ENCODE assay signal across 23 cellular contexts in genomic region chr1:19786988-19787423, GRCh38. TPM values are rescaled to one million over a fixed set of nuclear protein-coding genes. Genes with fewer than 3 reads are reported as not detected.
DNase-seq lines count a peak whose midpoint lies in the region; TF ChIP-seq lines count a peak whose summit lies in the region.
"Had no signal": no experiment of that assay in that cellular context is flagged by ENCODE, and none has a peak within 500 bp of the region (broad histone marks: within the 10 kb centered on the region; RNA-seq: fewer than 3 reads in every experiment).

No MANE protein-coding gene starts in this region.

- H3K4me3 Mint-ChIP-seq in nephron progenitor cell: no peak overlapping the region
- H3K4me3 Mint-ChIP-seq in chondrocyte (ENCODE audit: unreplicated experiment): no peak overlapping the region
- H3K4me3 Mint-ChIP-seq: CD14-positive monocyte had no signal

- no peaks in the 10 kb centered on the region for H3K79me2 ChIP-seq in PC-9 (ENCODE audit: low read depth)

- H3K4me2 ChIP-seq in PC-9: peak overlapping the region; percentile 38; the same call in 1 of the 2 replicates

- TF ChIP-seq POLR2A in suprapubic skin (IDR thresholded peaks at IDR 0.05): no peak

- TF ChIP-seq EP300 in suprapubic skin (IDR thresholded peaks at IDR 0.05): no peak

- H3K4me1 Mint-ChIP-seq in nephron progenitor cell (peaks cover 18% of the 10 kb centered on the region), chondrocyte (ENCODE audit: low read depth) (peaks cover 4% of the 10 kb centered on the region)

- no peak overlapping the region for H3K27ac ChIP-seq in PC-9
- peak overlapping the region; percentile 30 for H3K27ac ChIP-seq in suprapubic skin
- H3K27ac ChIP-seq: esophagus muscularis mucosa, left ventricle myocardium inferior, thoracic aorta had no signal

- POLR2A ChIA-PET in PC-9 (lab: Charles Lee; ENCODE audit: unreplicated experiment): interaction anchor here (0.6 kb wide), 2 partner anchors 38 to 82 kb away, joined by 4 to 19 read pairs; no protein-coding TSS in a partner anchor

- H3K36me3 Mint-ChIP-seq in nephron progenitor cell (ENCODE audit: low read depth) (no peaks in the 10 kb centered on the region), chondrocyte (ENCODE audit: low read depth) (peaks cover 17% of the 10 kb centered on the region)

- H3K27me3 ChIP-seq in PC-9 (ENCODE audit: insufficient read depth, low read depth) (no peaks in the 10 kb centered on the region), suprapubic skin (no peaks in the 10 kb centered on the region)
- H3K27me3 ChIP-seq: esophagus muscularis mucosa had no signal

- H3K9me3 Mint-ChIP-seq in nephron progenitor cell: no peaks in the 10 kb centered on the region
- H3K9me3 Mint-ChIP-seq in chondrocyte (ENCODE audit: low read depth): no peaks in the 10 kb centered on the region

- DNase-seq in HT-29 (ENCODE audit: low spot score) (peak; percentile 81), PC-9 (peak; percentile 48 to 54), iPS-NIHi7 (ENCODE audit: extremely low spot score) (peak; percentile 72), suprapubic skin (ENCODE audit: low spot score in 2 of 2) (no peak), nephron progenitor cell (no peak), anterior cingulate cortex (lab: John Stamatoyannopoulos, UW) (no peak), NCI-H187 (lab: John Stamatoyannopoulos, UW) (no peak), chondrocyte (ENCODE audit: low spot score) (no peak)
- DNase-seq: activated CD4-positive, alpha-beta T cell treated with anti-CD3 and anti-CD28 coated beads for 1 hour; activated CD8-positive, alpha-beta memory T cell treated with anti-CD3 and anti-CD28 coated beads, Interleukin-2, amount 50 U/mL, for 48 hours; activated naive CD4-positive, alpha-beta T cell treated with Interleukin-2 at 50 U/mL for 16 hours; cortex of kidney; glutamatergic neuron; left ventricle myocardium inferior; NCI-H2081 treated with DMSO at 0.1 percent for 48 hours; SHP77 treated with DMSO at 0.1 percent for 48 hours; stimulated activated CD4-positive, alpha-beta T cell treated with anti-CD3 and anti-CD28 coated beads, Interleukin-2, amount 100 ng/mL, for 48 hours; T-helper 2 cell had no signal

- H3K27ac Mint-ChIP-seq in nephron progenitor cell: no peak overlapping the region
- no peak overlapping the region for H3K27ac Mint-ChIP-seq in chondrocyte (ENCODE audit: unreplicated experiment)

- H3K27me3 Mint-ChIP-seq in nephron progenitor cell (ENCODE audit: low read depth, poor library complexity) (peaks cover 16% of the 10 kb centered on the region), chondrocyte (ENCODE audit: low read depth) (no peaks in the 10 kb centered on the region)

- H3K9me2 ChIP-seq in PC-9 (ENCODE audit: insufficient read depth): no peaks in the 10 kb centered on the region

- H3K9me3 ChIP-seq in PC-9 (ENCODE audit: insufficient read depth, low read depth): no peaks in the 10 kb centered on the region
- H3K9me3 ChIP-seq in suprapubic skin: no peaks in the 10 kb centered on the region
- H3K9me3 ChIP-seq: esophagus muscularis mucosa, left ventricle myocardium inferior, thoracic aorta had no signal

- no TSS peak for BruUV-seq in PC-9 (replicated peaks; lab: Mats Ljungman, UMichigan)

- H4K20me1 ChIP-seq in PC-9 (ENCODE audit: insufficient read depth): no peaks in the 10 kb centered on the region

- H3K36me3 ChIP-seq in PC-9 (ENCODE audit: low read depth): no peaks in the 10 kb centered on the region
- H3K36me3 ChIP-seq in suprapubic skin: peaks cover 44% of the 10 kb centered on the region

- no peak overlapping the region for H2AFZ ChIP-seq in PC-9

- CTCF ChIA-PET in PC-9 (lab: Charles Lee): no interaction called here

- 74% methylated on average over 9 of the region's 9 CpGs for WGBS in suprapubic skin

- peaks cover 9% of the 10 kb centered on the region for H3K4me1 ChIP-seq in PC-9 (replicated peaks; ENCODE audit: insufficient read depth)
- H3K4me1 ChIP-seq in suprapubic skin: no peaks in the 10 kb centered on the region
- H3K4me1 ChIP-seq: esophagus muscularis mucosa, left ventricle myocardium inferior had no signal

- TF ChIP-seq CTCF in PC-9 (conservative IDR thresholded peaks at IDR 0.05): no peak
- TF ChIP-seq CTCF in suprapubic skin (IDR thresholded peaks at IDR 0.05): no peak
- TF ChIP-seq CTCF in nephron progenitor cell (IDR thresholded peaks at IDR 0.05): no peak
- TF ChIP-seq CTCF in chondrocyte (IDR thresholded peaks at IDR 0.05): no peak

- intact Hi-C loops in PC-9 (cut with micrococcal nuclease; ENCODE audit: unreplicated experiment): no loop called here

- no peak overlapping the region for H3K4me3 ChIP-seq in PC-9
- H3K4me3 ChIP-seq in suprapubic skin: no peak overlapping the region
- H3K4me3 ChIP-seq: esophagus muscularis mucosa, left ventricle myocardium inferior, thoracic aorta had no signal

- H3F3A ChIP-seq in PC-9 (ENCODE audit: insufficient read depth, low read depth): no peaks in the 10 kb centered on the region

RNA-seq across cellular contexts. Expression of gene TMCO4, which starts 12.7 kb away (rescaled TPM):
- total RNA-seq in HT-29 (2014; rRNA removed; shearing (Covaris generic)): 23.8 and 26.8 TPM in 2 replicates
- total RNA-seq in PC-9 (2021) (22.6 and 22.7 TPM in 2 replicates), suprapubic skin (10 to 100 TPM; 11.6 to 23.8 (median 15.0) TPM), chondrocyte (8.0 to 10.0 TPM (median 8.3 TPM) in 3 replicates)

RNA-seq across cellular contexts. Expression of gene RNF186, which starts 28.1 kb away (rescaled TPM):
- total RNA-seq in HT-29 (2014; rRNA removed; shearing (Covaris generic)): not detected in 2 replicates
- total RNA-seq in PC-9 (2021) (not detected in 2 replicates), suprapubic skin (under 1 TPM in 1 of 4 donors, not detected in 3; 0.51 TPM), chondrocyte (not detected in 3 replicates)
- total RNA-seq: astrocyte, Daoy, esophagus muscularis mucosa, left ventricle myocardium inferior, thoracic aorta had no signal

Comparison
In these comparisons a context has a peak if more than half of its experiments do, and no peak if none do; other contexts are left out.
1. DNase-seq: peak in HT-29 (single experiment), PC-9 (2 of 2) and iPS-NIHi7 (single experiment); none in suprapubic skin (0 of 2), nephron progenitor cell (single experiment), anterior cingulate cortex (0 of 58), NCI-H187 (0 of 2) and chondrocyte (single experiment).